Comparison of ENCODE assay signal across 12 cellular contexts in the genomic region with DNA sequence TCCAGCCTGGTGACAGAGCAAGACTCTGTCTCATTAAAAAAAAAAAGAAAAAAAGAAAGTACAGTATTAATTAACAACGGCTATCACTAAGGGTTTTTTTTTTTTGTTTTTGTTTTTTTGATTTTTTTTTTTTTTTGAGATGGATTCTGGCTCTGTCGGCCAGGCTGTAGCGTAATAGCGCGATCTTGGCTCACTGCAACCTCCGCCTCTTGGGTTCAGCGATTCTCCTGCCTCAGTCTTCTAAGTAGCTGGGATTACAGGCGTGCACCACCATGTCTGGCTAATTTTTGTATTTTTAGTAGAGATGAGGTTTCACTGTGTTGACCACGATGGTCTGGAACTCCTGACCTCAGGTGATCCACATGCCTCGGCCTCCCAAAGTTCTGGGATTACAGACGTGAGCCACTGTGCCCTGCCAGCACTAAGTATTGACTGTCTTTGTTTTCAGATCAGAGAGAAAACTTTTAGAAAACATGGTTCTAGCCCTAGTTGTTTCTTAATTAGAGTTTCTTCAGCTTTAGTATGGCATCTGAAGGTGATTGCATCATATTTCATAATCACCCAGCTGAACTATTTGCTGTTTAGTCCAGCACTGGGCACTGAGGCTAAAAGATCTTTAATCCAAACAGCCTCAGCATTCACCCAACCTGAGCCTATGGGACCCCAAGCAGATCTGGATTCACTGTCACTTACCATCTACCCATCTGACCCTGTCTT. TPM values are rescaled to one million over a fixed set of nuclear protein-coding genes. Genes with fewer than 3 reads are reported as not detected.
A peak's percentile ranks its signal among the peaks of the same experiment; 100 is the strongest.
DNase-seq lines count a peak whose midpoint lies in the region; ATAC-seq and TF ChIP-seq lines count a peak whose summit lies in the region.
"Had no signal": no experiment of that assay in that cellular context is flagged by ENCODE, and none has a peak within 500 bp of the region (broad histone marks: within the 10 kb centered on the region; RNA-seq: fewer than 3 reads in every experiment).

No MANE protein-coding gene starts in this region.

- H2AFZ ChIP-seq in neuronal stem cell (ENCODE audit: low read length): no peak overlapping the region

- H3K36me3 Mint-ChIP-seq in activated naive CD4-positive, alpha-beta T cell treated with anti-CD3 and anti-CD28 coated beads for 36 hours (ENCODE audit: low read depth): no peaks in the 10 kb centered on the region
- H3K36me3 Mint-ChIP-seq in activated B cell treated with CpG ODN at 0.5 μM for 24 hours (ENCODE audit: low read depth) (peaks cover 5% of the 10 kb centered on the region), glutamatergic neuron (ENCODE audit: unreplicated experiment) (no peaks in the 10 kb centered on the region)
- H3K36me3 Mint-ChIP-seq in T-helper 2 cell treated with Interferon-gamma antibody and Interleukin-4, amounts not matched to agents 5 μg/mL and 100 μg/mL, for 36 hours (ENCODE audit: low read depth): peaks cover 2% of the 10 kb centered on the region
- H3K36me3 Mint-ChIP-seq in naive thymus-derived CD8-positive, alpha-beta T cell: no peaks in the 10 kb centered on the region
- H3K36me3 Mint-ChIP-seq: WTC11 had no signal

- no peak overlapping the region for H3K4me3 Mint-ChIP-seq in activated naive CD4-positive, alpha-beta T cell treated with anti-CD3 and anti-CD28 coated beads for 36 hours
- H3K4me3 Mint-ChIP-seq in activated B cell treated with CpG ODN at 0.5 μM for 24 hours: no peak overlapping the region
- H3K4me3 Mint-ChIP-seq in glutamatergic neuron (ENCODE audit: unreplicated experiment): peak overlapping the region; percentile 67
- H3K4me3 Mint-ChIP-seq in T-helper 2 cell treated with Interferon-gamma antibody and Interleukin-4, amounts not matched to agents 5 μg/mL and 100 μg/mL, for 36 hours: no peak overlapping the region
- no peak overlapping the region for H3K4me3 Mint-ChIP-seq in naive thymus-derived CD8-positive, alpha-beta T cell
- H3K4me3 Mint-ChIP-seq: WTC11 had no signal

- no peak overlapping the region for H2BK5ac ChIP-seq in neuronal stem cell (ENCODE audit: low read length)

- H3K4me1 ChIP-seq in thoracic aorta (ENCODE audit: control insufficient read depth in 1 of 2, low read depth in 2 of 2) (peaks cover 32 to 58% of the 10 kb centered on the region in 2 donors), neuronal stem cell (ENCODE audit: control insufficient read depth in 2 of 2, insufficient read depth in 1 of 2, low read depth in 1 of 2, low read length in 2 of 2) (peaks cover 8 to 11% of the 10 kb centered on the region in 2 donors)

- H4K8ac ChIP-seq in neuronal stem cell (ENCODE audit: low read depth, low read length): no peak overlapping the region

- H3K27ac Mint-ChIP-seq in activated naive CD4-positive, alpha-beta T cell treated with anti-CD3 and anti-CD28 coated beads for 36 hours: peak overlapping the region; percentile 62
- H3K27ac Mint-ChIP-seq in activated B cell treated with CpG ODN at 0.5 μM for 24 hours (peak overlapping the region; percentile 63), glutamatergic neuron (ENCODE audit: unreplicated experiment) (no peak overlapping the region)
- H3K27ac Mint-ChIP-seq in T-helper 2 cell treated with Interferon-gamma antibody and Interleukin-4, amounts not matched to agents 5 μg/mL and 100 μg/mL, for 36 hours: no peak overlapping the region
- peak overlapping the region in 5 of 10 donors; percentile 8 to 76 (median 51) for H3K27ac Mint-ChIP-seq in naive thymus-derived CD8-positive, alpha-beta T cell
- H3K27ac Mint-ChIP-seq: WTC11 had no signal

- H3K4me3 ChIP-seq in thoracic aorta (no peak overlapping the region), neuronal stem cell (ENCODE audit: low read length in 2 of 2) (no peak overlapping the region)

- no peak overlapping the region for H2BK15ac ChIP-seq in neuronal stem cell (ENCODE audit: low read length)

- H3K9ac ChIP-seq in neuronal stem cell (ENCODE audit: low read depth, low read length, poor library complexity): no peak overlapping the region

- WGBS in neuronal stem cell (ENCODE audit: extremely low coverage in 2 of 2, insufficient read length in 2 of 2, insufficient replicate concordance in 1 of 2), 2 donors: no CpG with 5 or more reads among the region's 11 CpGs

- intact Hi-C loops in activated naive CD4-positive, alpha-beta T cell treated with anti-CD3 and anti-CD28 coated beads for 36 hours (cut with micrococcal nuclease): no loop called here
- intact Hi-C loops in activated B cell treated with CpG ODN at 0.5 μM for 24 hours (cut with micrococcal nuclease): loop anchor here (10.0 kb wide), 1 partner anchor 338 kb away; a partner anchor contains a TSS

- H2BK12ac ChIP-seq in neuronal stem cell (ENCODE audit: low read length): no peak overlapping the region

- H3K9me3 Mint-ChIP-seq in activated naive CD4-positive, alpha-beta T cell treated with anti-CD3 and anti-CD28 coated beads for 36 hours: no peaks in the 10 kb centered on the region
- H3K9me3 Mint-ChIP-seq in activated B cell treated with CpG ODN at 0.5 μM for 24 hours: no peaks in the 10 kb centered on the region
- peaks cover 15% of the 10 kb centered on the region for H3K9me3 Mint-ChIP-seq in glutamatergic neuron (ENCODE audit: unreplicated experiment)
- no peaks in the 10 kb centered on the region for H3K9me3 Mint-ChIP-seq in T-helper 2 cell treated with Interferon-gamma antibody and Interleukin-4, amounts not matched to agents 5 μg/mL and 100 μg/mL, for 36 hours
- H3K9me3 Mint-ChIP-seq in naive thymus-derived CD8-positive, alpha-beta T cell: no peaks in the 10 kb centered on the region
- H3K9me3 Mint-ChIP-seq: WTC11 had no signal

- H3K4me2 ChIP-seq in neuronal stem cell (ENCODE audit: insufficient read depth, low read length, poor library complexity, severe bottlenecking): no peak overlapping the region

- peak overlapping the region; percentile 45 to 55 for H3K27ac ChIP-seq in thoracic aorta
- H3K27ac ChIP-seq in neuronal stem cell (replicated peaks; ENCODE audit: low read length): no peak overlapping the region

- H3K9me3 ChIP-seq in thoracic aorta (no peaks in the 10 kb centered on the region), neuronal stem cell (replicated peaks in 1 of 2; ENCODE audit: control insufficient read depth in 2 of 2, insufficient read depth in 1 of 2, low read depth in 1 of 2, low read length in 2 of 2) (no peaks in the 10 kb centered on the region)

- peaks cover 2% of the 10 kb centered on the region for H3K79me1 ChIP-seq in neuronal stem cell (ENCODE audit: low read depth, low read length)

- no peak overlapping the region for H3K4ac ChIP-seq in neuronal stem cell (ENCODE audit: low read length)

- H3K36me3 ChIP-seq in thoracic aorta (no peaks in the 10 kb centered on the region), neuronal stem cell (replicated peaks in 1 of 2; ENCODE audit: control insufficient read depth in 2 of 2, insufficient read depth in 2 of 2, low read length in 2 of 2) (peaks cover 0 to 2% of the 10 kb centered on the region in 2 donors)

- H4K91ac ChIP-seq in neuronal stem cell (ENCODE audit: low read depth, low read length, poor library complexity): no peak overlapping the region

- CTCF ChIA-PET in activated naive CD4-positive, alpha-beta T cell treated with anti-CD3 and anti-CD28 coated beads for 36 hours (lab: Charles Lee): interaction anchor here (0.6 to 2.2 kb wide), 3 partner anchors 8 to 87 kb away, joined by 3 to 7 read pairs (median 6); no protein-coding TSS in a partner anchor
- CTCF ChIA-PET in activated B cell treated with CpG ODN at 0.5 μM for 24 hours (lab: Charles Lee): interaction anchor here (5.0 kb wide), 1 partner anchor 87 kb away, joined by 49 read pairs; no protein-coding TSS in a partner anchor

- H3K18ac ChIP-seq in neuronal stem cell (ENCODE audit: low read length): no peak overlapping the region

- H3K4me1 Mint-ChIP-seq in activated naive CD4-positive, alpha-beta T cell treated with anti-CD3 and anti-CD28 coated beads for 36 hours (ENCODE audit: low read depth): peaks cover 47% of the 10 kb centered on the region
- H3K4me1 Mint-ChIP-seq in activated B cell treated with CpG ODN at 0.5 μM for 24 hours: peaks cover 34% of the 10 kb centered on the region
- H3K4me1 Mint-ChIP-seq in glutamatergic neuron (ENCODE audit: low read depth, unreplicated experiment): peaks cover 13% of the 10 kb centered on the region
- H3K4me1 Mint-ChIP-seq in T-helper 2 cell treated with Interferon-gamma antibody and Interleukin-4, amounts not matched to agents 5 μg/mL and 100 μg/mL, for 36 hours (ENCODE audit: low read depth): peaks cover 39% of the 10 kb centered on the region
- peaks cover 29 to 60% (median 50%) of the 10 kb centered on the region in 4 donors for H3K4me1 Mint-ChIP-seq in naive thymus-derived CD8-positive, alpha-beta T cell

- no peak overlapping the region for H3K23ac ChIP-seq in neuronal stem cell (ENCODE audit: low read depth, low read length, poor library complexity)

- H3K27me3 ChIP-seq in thoracic aorta (replicated peaks; ENCODE audit: insufficient read depth) (no peaks in the 10 kb centered on the region), neuronal stem cell (ENCODE audit: control insufficient read depth in 3 of 3, insufficient read depth in 3 of 3, low read depth in 1 of 3, low read length in 3 of 3) (no peaks in the 10 kb centered on the region)

- no peak for TF ChIP-seq CTCF in activated B cell treated with CpG ODN at 0.5 μM for 24 hours (IDR thresholded peaks at IDR 0.05)
- no peak for TF ChIP-seq CTCF in glutamatergic neuron (IDR thresholded peaks at IDR 0.05; ENCODE audit: partially characterized antibody, unreplicated experiment)
- no peak for TF ChIP-seq CTCF in thoracic aorta (IDR thresholded peaks at IDR 0.05)

- no peak overlapping the region for H2BK120ac ChIP-seq in neuronal stem cell (ENCODE audit: low read depth, low read length)

- POLR2A ChIA-PET in activated B cell treated with CpG ODN at 0.5 μM for 24 hours (lab: Charles Lee): interaction anchor here (0.6 kb wide), 2 partner anchors 11 to 15 kb away, joined by 4 to 6 read pairs; no protein-coding TSS in a partner anchor
- POLR2A ChIA-PET in naive thymus-derived CD8-positive, alpha-beta T cell (lab: Charles Lee): interaction anchor here (1.6 to 4.6 kb wide), 3 partner anchors 10 to 17 kb away, joined by 5 to 26 read pairs (median 6); no protein-coding TSS in a partner anchor

- no peaks in the 10 kb centered on the region for H3K27me3 Mint-ChIP-seq in activated naive CD4-positive, alpha-beta T cell treated with anti-CD3 and anti-CD28 coated beads for 36 hours (ENCODE audit: low read depth)
- H3K27me3 Mint-ChIP-seq in activated B cell treated with CpG ODN at 0.5 μM for 24 hours: no peaks in the 10 kb centered on the region
- peaks cover 8% of the 10 kb centered on the region for H3K27me3 Mint-ChIP-seq in glutamatergic neuron (ENCODE audit: unreplicated experiment)
- H3K27me3 Mint-ChIP-seq in T-helper 2 cell treated with Interferon-gamma antibody and Interleukin-4, amounts not matched to agents 5 μg/mL and 100 μg/mL, for 36 hours (ENCODE audit: low read depth): no peaks in the 10 kb centered on the region
- no peaks in the 10 kb centered on the region for H3K27me3 Mint-ChIP-seq in naive thymus-derived CD8-positive, alpha-beta T cell

- ATAC-seq in activated B cell treated with CpG ODN at 0.5 μM for 24 hours (ENCODE audit: low read depth) (no peak), thoracic aorta (ENCODE audit: insufficient number of reproducible peaks, low FRiP score, low read depth) (no peak)
- no peak for ATAC-seq in naive thymus-derived CD8-positive, alpha-beta T cell
- ATAC-seq: WTC11 had no signal

- H2AK5ac ChIP-seq in neuronal stem cell (ENCODE audit: low read depth, low read length): no peak overlapping the region

- no peak for DNase-seq in activated naive CD4-positive, alpha-beta T cell treated with anti-CD3 and anti-CD28 coated beads for 36 hours
- DNase-seq in activated naive CD4-positive, alpha-beta T cell (lab: John Stamatoyannopoulos, UW): no peak
- DNase-seq in activated B cell treated with CpG ODN at 0.5 μM for 24 hours: no peak
- no peak for DNase-seq in glutamatergic neuron
- no peak for DNase-seq in thoracic aorta (ENCODE audit: low spot score)
- DNase-seq in T-helper 2 cell treated with Interferon-gamma antibody and Interleukin-4, amounts not matched to agents 5 μg/mL and 100 μg/mL, for 36 hours (ENCODE audit: low spot score): no peak
- DNase-seq in naive thymus-derived CD8-positive, alpha-beta T cell: no peak
- no peak for DNase-seq in neuronal stem cell (ENCODE audit: low spot score)
- DNase-seq: hypothalamus, NCI-H748 treated with DMSO at 0.1 percent for 48 hours, occipital lobe had no signal

- H3K14ac ChIP-seq in neuronal stem cell (ENCODE audit: low read length): no peak overlapping the region

RNA-seq across cellular contexts. Expression of a gene that starts 2.7 kb away (rescaled TPM):
- total RNA-seq in activated naive CD4-positive, alpha-beta T cell treated with anti-CD3 and anti-CD28 coated beads for 36 hours: 100 to 1,000 TPM in 1 of 2 experiments, 10 to 100 TPM in 1; 91.2 to 100 TPM
- total RNA-seq in activated B cell treated with CpG ODN at 0.5 μM for 24 hours: 116 and 126 TPM in 2 replicates
- 203 TPM for total RNA-seq in glutamatergic neuron (ENCODE audit: unreplicated experiment)
- total RNA-seq in thoracic aorta: 10 to 100 TPM; 55.9 to 79.1 TPM
- total RNA-seq in naive thymus-derived CD8-positive, alpha-beta T cell: 100 to 1,000 TPM; 101 to 107 TPM
- 10 to 100 TPM; 14.5 to 35.1 (median 20.2) TPM for polyA plus RNA-seq in naive thymus-derived CD8-positive, alpha-beta T cell
- polyA plus RNA-seq in neuronal stem cell (2013, experiment 1 of 2): 59.3 TPM
- 61.3 TPM for polyA plus RNA-seq in neuronal stem cell (2013, experiment 2 of 2)

Comparison
In these comparisons a context has a peak if more than half of its experiments do, and no peak if none do; other contexts are left out.
1. H3K27ac Mint-ChIP-seq: peak in activated naive CD4-positive, alpha-beta T cell treated with anti-CD3 and anti-CD28 coated beads for 36 hours (single experiment) and activated B cell treated with CpG ODN at 0.5 μM for 24 hours (single experiment); none in glutamatergic neuron (single experiment) and T-helper 2 cell treated with Interferon-gamma antibody and Interleukin-4, amounts not matched to agents 5 μg/mL and 100 μg/mL, for 36 hours (single experiment).